ENCODE assay signal across 8 cellular contexts in the genomic region with DNA sequence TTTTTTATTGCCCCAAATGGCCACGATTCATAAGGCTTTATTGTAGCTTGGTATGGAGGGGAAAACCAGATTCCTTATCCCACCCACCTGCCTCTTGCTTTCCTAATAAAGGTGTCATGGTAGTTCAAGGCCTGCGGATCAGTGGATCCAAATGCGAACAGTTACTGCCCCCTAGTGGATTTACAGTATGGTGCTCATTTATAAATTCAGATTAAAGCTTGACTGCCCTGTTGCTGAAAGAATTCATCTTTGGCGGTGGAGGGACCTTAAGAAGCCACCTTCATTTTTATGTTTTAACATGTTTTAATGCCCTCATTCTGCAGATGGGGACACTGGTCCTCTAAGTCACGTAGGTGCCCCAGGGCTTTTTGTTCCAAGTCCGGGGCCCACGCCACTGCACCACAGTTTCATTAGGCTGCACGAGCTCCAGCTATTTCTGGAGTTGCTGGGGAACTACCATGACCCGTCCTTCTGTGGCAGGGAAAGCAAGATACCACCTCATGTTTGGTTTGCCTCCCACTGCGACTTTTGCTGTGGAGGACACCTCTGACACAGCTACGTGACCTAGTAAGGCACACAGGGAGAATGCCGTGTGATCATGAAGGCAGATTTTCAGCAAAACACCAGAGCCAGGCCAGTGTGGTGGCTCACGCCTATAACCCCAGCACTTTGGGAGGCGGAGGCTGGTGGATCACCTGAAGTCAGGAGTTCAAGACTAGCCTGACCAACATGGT. TPM values are rescaled to one million over a fixed set of nuclear protein-coding genes. Genes with fewer than 3 reads are reported as not detected.
DNase-seq lines count a peak whose midpoint lies in the region; ATAC-seq, FAIRE-seq and TF ChIP-seq lines count a peak whose summit lies in the region.

No MANE protein-coding gene starts in this region.

- H3K4me1 ChIP-seq in A549 (peaks cover 13% of the 10 kb centered on the region; the same call in 1 of the 3 replicates), endodermal cell (ENCODE audit: control insufficient read depth, insufficient read depth, low read length) (no peaks in the 10 kb centered on the region), mucosa of descending colon (ENCODE audit: low read depth) (peaks cover 4% of the 10 kb centered on the region)

- peak; percentile 73 to 82; a peak in 4 of 6 replicates for ATAC-seq in A549
- ATAC-seq in SK-N-SH treated with all-trans-retinoic acid at 6 μM for 48 hours = peak; percentile 80
- ATAC-seq in mucosa of descending colon = peak; percentile 71
- ATAC-seq in GM21526 (IDR thresholded peaks at IDR 0.05; ENCODE audit: low FRiP score, unreplicated experiment) = no peak

- no peak for TF ChIP-seq EP300 in A549 (IDR thresholded peaks at IDR 0.05)

- peak; percentile 91 to 96 for TF ChIP-seq RAD21 in A549 (conservative IDR thresholded peaks at IDR 0.05 in 1 of 2, IDR thresholded peaks at IDR 0.05 in 1 of 2)

- no peaks in the 10 kb centered on the region for H3K36me3 Mint-ChIP-seq in endodermal cell (ENCODE audit: low read depth)

- POLR2A ChIA-PET in A549 (lab: Yijun Ruan, JAX) = interaction anchor here (1.0 to 2.3 kb wide), 4 partner anchors 26 to 679 kb away, joined by 3 to 5 read pairs (median 4); a partner anchor contains a TSS

- H3K27me3 Mint-ChIP-seq in endodermal cell (ENCODE audit: insufficient read depth) = no peaks in the 10 kb centered on the region

- H3K27ac Mint-ChIP-seq in endodermal cell = no peak overlapping the region

- H3K4me3 Mint-ChIP-seq in endodermal cell = no peak overlapping the region

- TF ChIP-seq CTCF in A549 (IDR thresholded peaks at IDR 0.05) (peak; percentile 93), endodermal cell (conservative IDR thresholded peaks at IDR 0.05) (peak; percentile 91), mucosa of descending colon (IDR thresholded peaks at IDR 0.05) (peak; percentile 59)

- FAIRE-seq in A549 (lab: Jason Lieb, UNC) = no peak

- DNase-seq in A549 (ENCODE audit: low read depth in 1 of 2, low spot score in 1 of 2) (peak; percentile 49 to 74), EL (peak; percentile 64), NCI-H1092 treated with DMSO at 0.1 percent for 48 hours (lab: John Stamatoyannopoulos, UW) (peak; percentile 81), endodermal cell (peak; percentile 66), mucosa of descending colon (peak in 1 of 3 donors; percentile 54), cortex of kidney (lab: John Stamatoyannopoulos, UW) (no peak)

- intact Hi-C loops in mucosa of descending colon (cut with DNase I, micrococcal nuclease) = no loop called here

- no peaks in the 10 kb centered on the region for H3K4me1 Mint-ChIP-seq in endodermal cell

- no peaks in the 10 kb centered on the region for H3K27me3 ChIP-seq in endodermal cell (ENCODE audit: control insufficient read depth, insufficient read depth, low read length, poor library complexity, severe bottlenecking)

- H3K27ac ChIP-seq in A549 = peak overlapping the region in 1 of 2 experiments; percentile 29; a peak in 2 of 6 replicates
- H3K27ac ChIP-seq in endodermal cell (ENCODE audit: low read depth, low read length) = no peak overlapping the region

- H3K9me3 ChIP-seq in A549 (no peaks in the 10 kb centered on the region), endodermal cell (ENCODE audit: control insufficient read depth, low read length) (no peaks in the 10 kb centered on the region), mucosa of descending colon (no peaks in the 10 kb centered on the region)

- H3K9ac ChIP-seq in endodermal cell (ENCODE audit: extremely low read depth, low read length, poor library complexity, severe bottlenecking) = no peak overlapping the region

- H3K36me3 ChIP-seq in endodermal cell (ENCODE audit: control insufficient read depth, insufficient read depth, low read length) = no peaks in the 10 kb centered on the region
- no peaks in the 10 kb centered on the region for H3K36me3 ChIP-seq in mucosa of descending colon (ENCODE audit: low read depth)

- CTCF ChIA-PET in A549 (lab: Yijun Ruan, JAX) = interaction anchor here (0.5 to 8.9 kb wide), 107 partner anchors 10 to 630 kb away, joined by 3 to 215 read pairs (median 4); a partner anchor contains a TSS

- H3K9me3 Mint-ChIP-seq in endodermal cell = peaks cover 8% of the 10 kb centered on the region

- no peak overlapping the region; the same call in 2 of the 3 replicates for H3K4me2 ChIP-seq in A549

- TF ChIP-seq POLR2A in A549 (IDR thresholded peaks at IDR 0.05; ENCODE audit: low read length) = no peak

- 37% methylated on average over 14 of the region's 14 CpGs for WGBS in A549 (ENCODE audit: missing lambda C conversion rate)
- WGBS in endodermal cell (ENCODE audit: insufficient coverage in 1 of 2, insufficient read length in 1 of 2), 2 experiments = 57 to 61% methylated on average over 11 to 14 of the region's 14 CpGs

- H3K4me3 ChIP-seq in A549 (no peak overlapping the region), endodermal cell (ENCODE audit: low read length) (no peak overlapping the region), mucosa of descending colon (no peak overlapping the region)

TF ChIP-seq in A549, 52 proteins besides CTCF, POLR2A, EP300 and RAD21:
- TF ChIP-seq MAZ (IDR thresholded peaks at IDR 0.05; ENCODE audit: borderline replicate concordance, low read depth, low read length) (no peak), SMC3 (IDR thresholded peaks at IDR 0.05) (peak; percentile 86)

TF ChIP-seq in SK-N-SH treated with all-trans-retinoic acid at 6 μM for 48 hours, 23 proteins besides CTCF, POLR2A, EP300 and RAD21:
- TF ChIP-seq CSDC2 (CRISPR knock-in tag; IDR thresholded peaks at IDR 0.05) (no peak), GLIS3 (CRISPR knock-in tag; IDR thresholded peaks at IDR 0.05) (no peak), ZC3H10 (CRISPR knock-in tag; IDR thresholded peaks at IDR 0.05) (no peak)
- TF ChIP-seq, protein P1, sequence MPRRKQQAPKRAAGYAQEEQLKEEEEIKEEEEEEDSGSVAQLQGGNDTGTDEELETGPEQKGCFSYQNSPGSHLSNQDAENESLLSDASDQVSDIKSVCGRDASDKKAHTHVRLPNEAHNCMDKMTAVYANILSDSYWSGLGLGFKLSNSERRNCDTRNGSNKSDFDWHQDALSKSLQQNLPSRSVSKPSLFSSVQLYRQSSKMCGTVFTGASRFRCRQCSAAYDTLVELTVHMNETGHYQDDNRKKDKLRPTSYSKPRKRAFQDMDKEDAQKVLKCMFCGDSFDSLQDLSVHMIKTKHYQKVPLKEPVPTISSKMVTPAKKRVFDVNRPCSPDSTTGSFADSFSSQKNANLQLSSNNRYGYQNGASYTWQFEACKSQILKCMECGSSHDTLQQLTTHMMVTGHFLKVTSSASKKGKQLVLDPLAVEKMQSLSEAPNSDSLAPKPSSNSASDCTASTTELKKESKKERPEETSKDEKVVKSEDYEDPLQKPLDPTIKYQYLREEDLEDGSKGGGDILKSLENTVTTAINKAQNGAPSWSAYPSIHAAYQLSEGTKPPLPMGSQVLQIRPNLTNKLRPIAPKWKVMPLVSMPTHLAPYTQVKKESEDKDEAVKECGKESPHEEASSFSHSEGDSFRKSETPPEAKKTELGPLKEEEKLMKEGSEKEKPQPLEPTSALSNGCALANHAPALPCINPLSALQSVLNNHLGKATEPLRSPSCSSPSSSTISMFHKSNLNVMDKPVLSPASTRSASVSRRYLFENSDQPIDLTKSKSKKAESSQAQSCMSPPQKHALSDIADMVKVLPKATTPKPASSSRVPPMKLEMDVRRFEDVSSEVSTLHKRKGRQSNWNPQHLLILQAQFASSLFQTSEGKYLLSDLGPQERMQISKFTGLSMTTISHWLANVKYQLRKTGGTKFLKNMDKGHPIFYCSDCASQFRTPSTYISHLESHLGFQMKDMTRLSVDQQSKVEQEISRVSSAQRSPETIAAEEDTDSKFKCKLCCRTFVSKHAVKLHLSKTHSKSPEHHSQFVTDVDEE (CRISPR knock-in tag; IDR thresholded peaks at IDR 0.05) = no peak

RNA-seq across cellular contexts. Expression of a gene that starts 15.6 kb away (rescaled TPM):
- polyA plus RNA-seq in A549 (2011; rRNA removed) (29.5 and 35.8 TPM in 2 replicates), A549 (2017; fragmentation: RNase III; extraction: RNeasy Plus Mini Kit Qiagen cat#74134 plus additional on column Dnase treatment) (50.9 to 55.8 TPM (median 52.2 TPM) in 3 replicates)
- polyA plus RNA-seq in A549 (2012; cell fraction: cytosol; rRNA removed) = 27.0 and 31.7 TPM in 2 replicates
- 115 and 120 TPM in 2 replicates for polyA plus RNA-seq in A549 (2012; cell fraction: nucleus; rRNA removed)
- polyA minus RNA-seq in A549 (2011; rRNA and poly(A)+ RNA removed) = 36.4 and 49.4 TPM in 2 replicates
- total RNA-seq in endodermal cell (100 to 1,000 TPM in 1 of 2 donors, 10 to 100 TPM in 1; 58.1 to 115 TPM), mucosa of descending colon (10 to 100 TPM; 29.9 to 36.1 (median 32.6) TPM)
- polyA plus RNA-seq in endodermal cell (2013, experiment 1 of 2) = 83.6 TPM
- 83.0 TPM for polyA plus RNA-seq in endodermal cell (2013, experiment 2 of 2)
